ENCODE assay signal across 1 cellular context in the genomic region with DNA sequence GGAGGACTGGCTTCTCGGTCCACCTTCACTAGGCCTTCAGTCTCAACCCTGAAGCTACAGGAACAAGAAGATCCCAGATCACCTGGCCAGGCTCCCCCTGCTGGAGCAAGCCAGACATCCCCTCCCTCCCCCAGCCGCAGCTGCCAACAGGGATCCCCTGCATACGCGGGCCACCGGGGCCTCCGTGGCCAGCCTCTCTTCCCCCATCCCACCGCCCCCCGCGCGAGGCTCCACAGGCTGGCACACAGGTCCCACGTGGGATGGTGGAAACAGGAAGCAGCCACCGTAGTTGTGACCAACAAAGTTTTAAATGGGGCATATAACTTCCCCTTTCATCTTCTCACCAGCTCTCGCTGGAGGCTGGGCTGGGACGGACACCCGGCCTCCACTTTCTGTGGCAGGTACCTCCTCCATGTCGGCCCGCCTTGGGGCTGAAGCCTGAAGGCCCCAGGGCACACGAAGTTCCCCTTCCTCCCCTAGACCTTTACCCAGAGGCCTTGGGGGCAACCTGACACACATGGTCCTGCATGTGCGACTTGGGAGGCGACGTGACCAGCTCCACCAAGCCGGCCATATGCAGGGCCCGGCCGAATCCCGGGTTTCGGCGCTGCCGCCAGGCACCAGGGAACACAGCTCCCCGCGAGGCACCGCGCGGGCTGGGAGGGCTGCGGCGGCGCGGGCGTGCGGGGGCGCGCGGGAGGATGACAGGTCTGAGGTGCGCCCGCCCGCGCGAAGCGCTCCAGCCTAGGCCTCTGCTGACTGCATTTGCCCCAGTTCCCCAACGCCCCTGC.
A peak's percentile ranks its signal among the peaks of the same experiment; 100 is the strongest.
TF ChIP-seq lines count a peak whose summit lies in the region.

No MANE protein-coding gene starts in this region.

TF ChIP-seq in A549, 52 proteins besides CTCF, POLR2A, EP300 and RAD21 (continued from another document):
- TF ChIP-seq HOXB5 (CRISPR knock-in tag; IDR thresholded peaks at IDR 0.05) (0 out of 2 replicates have a peak, but pooled peaks have one; percentile 16), RNF2 (IDR thresholded peaks at IDR 0.05; ENCODE audit: borderline replicate concordance, low read depth) (peak; percentile 83; the same call in 1 of the 2 replicates), BHLHE40 (IDR thresholded peaks at IDR 0.05; ENCODE audit: low read depth, low read length) (no peak)
